Comparison of ENCODE assay signal across 13 cellular contexts in genomic region chr1:3349161-3349967, GRCh38.
DNase-seq lines count a peak whose midpoint lies in the region; ATAC-seq and TF ChIP-seq lines count a peak whose summit lies in the region.
"Had no signal": no experiment of that assay in that cellular context is flagged by ENCODE, and none has a peak within 500 bp of the region (broad histone marks: within the 10 kb centered on the region; RNA-seq: fewer than 3 reads in every experiment).

No MANE protein-coding gene starts in this region.

- 51 to 70% methylated on average over 4 to 5 of the region's 34 CpGs for WGBS in gastroesophageal sphincter (ENCODE audit: low coverage in 1 of 2), 2 donors
- WGBS in neuronal stem cell (ENCODE audit: extremely low coverage in 2 of 2, insufficient read length in 2 of 2, insufficient replicate concordance in 1 of 2), 2 donors, result no CpG with 5 or more reads among the region's 34 CpGs
- WGBS in GM23248 (ENCODE audit: low coverage in 1 of 2, low lambda C conversion rate in 2 of 2, missing lambda C conversion rate in 2 of 2), 2 experiments, result 34% methylated on average over 33 of the region's 34 CpGs

- in situ Hi-C loops in GM23248 (cut with MboI), result no loop called here

- H3K36me3 ChIP-seq in gastroesophageal sphincter (no peaks in the 10 kb centered on the region), neuronal stem cell (replicated peaks in 1 of 2; ENCODE audit: control insufficient read depth in 2 of 2, insufficient read depth in 2 of 2, low read length in 2 of 2) (no peaks in the 10 kb centered on the region), GM23248 (ENCODE audit: low read depth) (no peaks in the 10 kb centered on the region)
- H3K36me3 ChIP-seq: BE2C had no signal

- peak; percentile 29 for TF ChIP-seq CTCF in AG04450 (IDR thresholded peaks at IDR 0.05; ENCODE audit: low read depth, low read length)
- no peak for TF ChIP-seq CTCF in gastroesophageal sphincter (IDR thresholded peaks at IDR 0.05)

- H3K9ac ChIP-seq in neuronal stem cell (ENCODE audit: low read depth, low read length, poor library complexity) (no peak overlapping the region), GM23248 (no peak overlapping the region)

- CTCF ChIA-PET in AG04450 (lab: Charles Lee), result no interaction called here

- H3K18ac ChIP-seq in neuronal stem cell (ENCODE audit: low read length), result peak overlapping the region; percentile 90

- H3K14ac ChIP-seq in neuronal stem cell (ENCODE audit: low read length), result peak overlapping the region; percentile 97

- DNase-seq in AG04450 (ENCODE audit: low read depth, low spot score) (no peak), neuronal stem cell (ENCODE audit: low spot score) (peak; percentile 31), NCI-H510A treated with DMSO at 0.1 percent for 48 hours (lab: John Stamatoyannopoulos, UW) (no peak), GM23248 (no peak)
- DNase-seq in stimulated activated naive CD4-positive, alpha-beta T cell treated with Interleukin-2 at 50 U/mL for 16 hours (lab: John Stamatoyannopoulos, UW), result no peak
- DNase-seq: activated CD4-positive, alpha-beta T cell treated with anti-CD3 and anti-CD28 coated beads, Interleukin-2, amount 10 ng/mL, durations not matched to agents 7 days and 5 days; activated gamma-delta T cell; BE2C; NCI-H510A had no signal

- peak overlapping the region; percentile 68 for H2BK12ac ChIP-seq in neuronal stem cell (ENCODE audit: low read length)

- H2AFZ ChIP-seq in neuronal stem cell (ENCODE audit: low read length), result no peak overlapping the region
- no peak overlapping the region for H2AFZ ChIP-seq in GM23248

- H3K4me1 ChIP-seq in gastroesophageal sphincter (peaks cover 0 to 91% (median 25%) of the 10 kb centered on the region in 3 donors), neuronal stem cell (ENCODE audit: control insufficient read depth in 2 of 2, insufficient read depth in 1 of 2, low read depth in 1 of 2, low read length in 2 of 2) (peaks cover 7 to 38% of the 10 kb centered on the region in 2 donors), GM23248 (ENCODE audit: insufficient read depth) (0 out of 2 replicates have a peak, but pooled peaks cover 8% of the 10 kb centered on the region)
- H3K4me1 ChIP-seq: BE2C had no signal

- peak overlapping the region; percentile 99 for H2AK5ac ChIP-seq in neuronal stem cell (ENCODE audit: low read depth, low read length)

- peaks cover 4% of the 10 kb centered on the region for H3K79me1 ChIP-seq in neuronal stem cell (ENCODE audit: low read depth, low read length)

- POLR2A ChIA-PET in AG04450 (lab: Yijun Ruan, JAX), result no interaction called here

- H2BK120ac ChIP-seq in neuronal stem cell (ENCODE audit: low read depth, low read length), result peak overlapping the region; percentile 77

- H2BK15ac ChIP-seq in neuronal stem cell (ENCODE audit: low read length), result peak overlapping the region; percentile 82

- peak overlapping the region; percentile 17 for H3K4ac ChIP-seq in neuronal stem cell (ENCODE audit: low read length)

- H3K9me2 ChIP-seq in GM23248 (ENCODE audit: insufficient read depth), result no peaks in the 10 kb centered on the region

- H2BK5ac ChIP-seq in neuronal stem cell (ENCODE audit: low read length), result peak overlapping the region; percentile 28

- peak overlapping the region; percentile 77 for H4K8ac ChIP-seq in neuronal stem cell (ENCODE audit: low read depth, low read length)

- ATAC-seq in SK-N-SH treated with all-trans-retinoic acid at 6 μM for 48 hours, result peak; percentile 41
- ATAC-seq in gastroesophageal sphincter, result no peak
- ATAC-seq in HG03039 (IDR thresholded peaks at IDR 0.05; ENCODE audit: unreplicated experiment), result no peak

- no peak for TF ChIP-seq EP300 in gastroesophageal sphincter (IDR thresholded peaks at IDR 0.05)

- H4K91ac ChIP-seq in neuronal stem cell (ENCODE audit: low read depth, low read length, poor library complexity), result no peak overlapping the region

- no peak overlapping the region for H3K27ac ChIP-seq in AG04450 (ENCODE audit: low read depth, low read length)
- peak overlapping the region in 3 of 4 donors; percentile 94 to 98 (median 95) for H3K27ac ChIP-seq in gastroesophageal sphincter
- no peak overlapping the region for H3K27ac ChIP-seq in neuronal stem cell (replicated peaks; ENCODE audit: low read length)
- H3K27ac ChIP-seq in GM23248, result no peak overlapping the region
- H3K27ac ChIP-seq: SK-N-MC had no signal

- no peaks in the 10 kb centered on the region for H4K20me1 ChIP-seq in GM23248 (ENCODE audit: insufficient read depth)

- H3F3A ChIP-seq in GM23248 (ENCODE audit: insufficient read depth), result no peaks in the 10 kb centered on the region

- H3K4me3 ChIP-seq in AG04450 (ENCODE audit: low read depth, low read length), result no peak overlapping the region
- no peak overlapping the region for H3K4me3 ChIP-seq in gastroesophageal sphincter
- no peak overlapping the region for H3K4me3 ChIP-seq in neuronal stem cell (ENCODE audit: low read length in 2 of 2)
- H3K4me3 ChIP-seq in GM23248, result no peak overlapping the region
- H3K4me3 ChIP-seq: SK-N-MC had no signal

- H3K4me2 ChIP-seq in neuronal stem cell (ENCODE audit: insufficient read depth, low read length, poor library complexity, severe bottlenecking) (no peak overlapping the region), GM23248 (ENCODE audit: unreplicated experiment) (no peak overlapping the region)

- H3K23ac ChIP-seq in neuronal stem cell (ENCODE audit: low read depth, low read length, poor library complexity), result no peak overlapping the region

- TF ChIP-seq POLR2A in gastroesophageal sphincter (IDR thresholded peaks at IDR 0.05), result no peak

- H3K27me3 ChIP-seq in AG04450 (ENCODE audit: control insufficient read depth, insufficient read depth, low read length) (peaks cover 4% of the 10 kb centered on the region), gastroesophageal sphincter (peaks cover 14% of the 10 kb centered on the region), neuronal stem cell (ENCODE audit: control insufficient read depth in 3 of 3, insufficient read depth in 3 of 3, low read depth in 1 of 3, low read length in 3 of 3) (peaks cover 0 to 44% (median 0%) of the 10 kb centered on the region in 3 experiments), GM23248 (replicated peaks; ENCODE audit: insufficient read depth) (peaks cover 6% of the 10 kb centered on the region)
- H3K27me3 ChIP-seq: BE2C had no signal

- no peaks in the 10 kb centered on the region for H3K79me2 ChIP-seq in GM23248 (ENCODE audit: insufficient read depth)

- peaks cover 9% of the 10 kb centered on the region; the same call in 1 of the 2 replicates for H3K9me3 ChIP-seq in AG04450 (ENCODE audit: control insufficient read depth, insufficient read depth, low read length)
- H3K9me3 ChIP-seq in gastroesophageal sphincter, result peaks cover 0 to 12% (median 0%) of the 10 kb centered on the region in 3 donors
- peaks cover 0 to 2% of the 10 kb centered on the region in 2 donors for H3K9me3 ChIP-seq in neuronal stem cell (replicated peaks in 1 of 2; ENCODE audit: control insufficient read depth in 2 of 2, insufficient read depth in 1 of 2, low read depth in 1 of 2, low read length in 2 of 2)
- H3K9me3 ChIP-seq in GM23248 (ENCODE audit: low read depth), result no peaks in the 10 kb centered on the region
- H3K9me3 ChIP-seq: BE2C had no signal

TF ChIP-seq in SK-N-SH treated with all-trans-retinoic acid at 6 μM for 48 hours, 23 proteins besides CTCF, POLR2A, EP300 and RAD21:
- TF ChIP-seq, protein P1, sequence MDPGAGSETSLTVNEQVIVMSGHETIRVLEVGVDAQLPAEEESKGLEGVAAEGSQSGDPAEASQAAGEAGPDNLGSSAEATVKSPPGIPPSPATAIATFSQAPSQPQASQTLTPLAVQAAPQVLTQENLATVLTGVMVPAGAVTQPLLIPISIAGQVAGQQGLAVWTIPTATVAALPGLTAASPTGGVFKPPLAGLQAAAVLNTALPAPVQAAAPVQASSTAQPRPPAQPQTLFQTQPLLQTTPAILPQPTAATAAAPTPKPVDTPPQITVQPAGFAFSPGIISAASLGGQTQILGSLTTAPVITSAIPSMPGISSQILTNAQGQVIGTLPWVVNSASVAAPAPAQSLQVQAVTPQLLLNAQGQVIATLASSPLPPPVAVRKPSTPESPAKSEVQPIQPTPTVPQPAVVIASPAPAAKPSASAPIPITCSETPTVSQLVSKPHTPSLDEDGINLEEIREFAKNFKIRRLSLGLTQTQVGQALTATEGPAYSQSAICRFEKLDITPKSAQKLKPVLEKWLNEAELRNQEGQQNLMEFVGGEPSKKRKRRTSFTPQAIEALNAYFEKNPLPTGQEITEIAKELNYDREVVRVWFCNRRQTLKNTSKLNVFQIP (CRISPR knock-in tag; IDR thresholded peaks at IDR 0.05; ENCODE audit: borderline replicate concordance, low read depth), result no peak
- no peak for TF ChIP-seq CREB5 (CRISPR knock-in tag; IDR thresholded peaks at IDR 0.05; ENCODE audit: low read depth)
- TF ChIP-seq ISL1 (CRISPR knock-in tag; IDR thresholded peaks at IDR 0.05), result no peak
- no peak for TF ChIP-seq OSR1 (CRISPR knock-in tag; IDR thresholded peaks at IDR 0.05)

Comparison
In these comparisons a context has a peak if more than half of its experiments do, and no peak if none do; other contexts are left out.
1. H3K27ac ChIP-seq: peak in gastroesophageal sphincter (3 of 4); none in AG04450 (single experiment), neuronal stem cell (single experiment) and GM23248 (single experiment).